Comparison of ENCODE assay signal across 10 cellular contexts in genomic region chr5:132413567-132413966, GRCh38. TPM values are rescaled to one million over a fixed set of nuclear protein-coding genes. Genes with fewer than 3 reads are reported as not detected.
DNase-seq lines count a peak whose midpoint lies in the region; ATAC-seq, FAIRE-seq and TF ChIP-seq lines count a peak whose summit lies in the region.
"Had no signal": no experiment of that assay in that cellular context is flagged by ENCODE, and none has a peak within 500 bp of the region (broad histone marks: within the 10 kb centered on the region; RNA-seq: fewer than 3 reads in every experiment).

No MANE protein-coding gene starts in this region.

- peak overlapping the region; percentile 72 for H3K27ac Mint-ChIP-seq in activated CD4-positive, alpha-beta T cell treated with anti-CD3 and anti-CD28 coated beads, Interleukin-2, amount 10 ng/mL, durations not matched to agents 24 days and 14 days
- peak overlapping the region; percentile 81 for H3K27ac Mint-ChIP-seq in stimulated activated naive B cell treated with anti-CD40 and anti-IgM and Interleukin-4, amounts not matched to agents 10 μg/mL and 1 μg/mL and 100 μg/mL, for 72 hours

- peaks cover 55% of the 10 kb centered on the region for H3K4me1 Mint-ChIP-seq in activated CD4-positive, alpha-beta T cell treated with anti-CD3 and anti-CD28 coated beads, Interleukin-2, amount 10 ng/mL, durations not matched to agents 24 days and 14 days
- H3K4me1 Mint-ChIP-seq in stimulated activated naive B cell treated with anti-CD40 and anti-IgM and Interleukin-4, amounts not matched to agents 10 μg/mL and 1 μg/mL and 100 μg/mL, for 72 hours = peaks cover 50 to 80% of the 10 kb centered on the region in 2 donors

- no peaks in the 10 kb centered on the region for H3K27me3 ChIP-seq in RWPE2 (ENCODE audit: insufficient read depth, poor library complexity, severe bottlenecking)
- H3K27me3 ChIP-seq in gastroesophageal sphincter = no peaks in the 10 kb centered on the region
- H3K27me3 ChIP-seq: ovary had no signal

- TF ChIP-seq POLR2A in gastroesophageal sphincter (IDR thresholded peaks at IDR 0.05) = no peak

- H3K36me3 Mint-ChIP-seq in activated CD4-positive, alpha-beta T cell treated with anti-CD3 and anti-CD28 coated beads, Interleukin-2, amount 10 ng/mL, durations not matched to agents 24 days and 14 days (ENCODE audit: low read depth) = peaks cover 32% of the 10 kb centered on the region
- peaks cover 7 to 16% of the 10 kb centered on the region in 2 donors for H3K36me3 Mint-ChIP-seq in stimulated activated naive B cell treated with anti-CD40 and anti-IgM and Interleukin-4, amounts not matched to agents 10 μg/mL and 1 μg/mL and 100 μg/mL, for 72 hours

- FAIRE-seq in kidney (lab: Jason Lieb, UNC) = no peak

- H3K27ac ChIP-seq in RWPE2 (ENCODE audit: poor library complexity, severe bottlenecking) (peak overlapping the region; percentile 80), gastroesophageal sphincter (peak overlapping the region; percentile 26 to 99 (median 98)), kidney (ENCODE audit: low read depth in 2 of 2, low read length in 2 of 2) (peak overlapping the region in 1 of 2 donors; percentile 16)

- DNase-seq in activated CD4-positive, alpha-beta T cell treated with anti-CD3 and anti-CD28 coated beads, Interleukin-2, amount 10 ng/mL, durations not matched to agents 24 days and 14 days = no peak
- no peak for DNase-seq in activated CD4-positive, alpha-beta T cell treated with anti-CD3 and anti-CD28 coated beads, Interleukin-2, amount 50 U/mL, for 1 hour
- DNase-seq in RWPE2 (ENCODE audit: low spot score) = no peak
- no peak for DNase-seq in stimulated activated naive B cell treated with anti-CD40 and anti-IgM and Interleukin-4, amounts not matched to agents 10 μg/mL and 1 μg/mL and 100 μg/mL, for 72 hours
- no peak for DNase-seq in HPDE6-E6E7 (ENCODE audit: extremely low spot score)
- no peak for DNase-seq in kidney
- DNase-seq: NCI-H187 had no signal

- intact Hi-C loops in activated CD4-positive, alpha-beta T cell treated with anti-CD3 and anti-CD28 coated beads, Interleukin-2, amount 10 ng/mL, durations not matched to agents 24 days and 14 days (cut with micrococcal nuclease) = loop anchor here (10.0 kb wide), 1 partner anchor 321 kb away; the partner anchor contains the start of gene KIF3A
- intact Hi-C loops in kidney (cut with DNase I) = no loop called here

- no peak for TF ChIP-seq EP300 in gastroesophageal sphincter (IDR thresholded peaks at IDR 0.05)

- H3K9me3 ChIP-seq in RWPE2 (ENCODE audit: severe bottlenecking) (no peaks in the 10 kb centered on the region), gastroesophageal sphincter (no peaks in the 10 kb centered on the region), kidney (ENCODE audit: control insufficient read depth in 1 of 2, low read length in 2 of 2) (no peaks in the 10 kb centered on the region)
- H3K9me3 ChIP-seq: ovary had no signal

- ATAC-seq in RWPE2 (ENCODE audit: low read depth) (no peak), gastroesophageal sphincter (no peak), GM19035 (IDR thresholded peaks at IDR 0.05; ENCODE audit: unreplicated experiment) (no peak)
- no peak for ATAC-seq in stimulated activated naive B cell treated with anti-CD40 and anti-IgM and Interleukin-4, amounts not matched to agents 10 μg/mL and 1 μg/mL and 100 μg/mL, for 72 hours (replicated peaks)

- no peaks in the 10 kb centered on the region for H3K27me3 Mint-ChIP-seq in activated CD4-positive, alpha-beta T cell treated with anti-CD3 and anti-CD28 coated beads, Interleukin-2, amount 10 ng/mL, durations not matched to agents 24 days and 14 days
- no peaks in the 10 kb centered on the region for H3K27me3 Mint-ChIP-seq in stimulated activated naive B cell treated with anti-CD40 and anti-IgM and Interleukin-4, amounts not matched to agents 10 μg/mL and 1 μg/mL and 100 μg/mL, for 72 hours

- H3K9me3 Mint-ChIP-seq in activated CD4-positive, alpha-beta T cell treated with anti-CD3 and anti-CD28 coated beads, Interleukin-2, amount 10 ng/mL, durations not matched to agents 24 days and 14 days = no peaks in the 10 kb centered on the region
- H3K9me3 Mint-ChIP-seq in stimulated activated naive B cell treated with anti-CD40 and anti-IgM and Interleukin-4, amounts not matched to agents 10 μg/mL and 1 μg/mL and 100 μg/mL, for 72 hours = peaks cover 0 to 1% of the 10 kb centered on the region in 2 donors

- H3K4me3 Mint-ChIP-seq in activated CD4-positive, alpha-beta T cell treated with anti-CD3 and anti-CD28 coated beads, Interleukin-2, amount 10 ng/mL, durations not matched to agents 24 days and 14 days = peak overlapping the region; percentile 100
- H3K4me3 Mint-ChIP-seq in stimulated activated naive B cell treated with anti-CD40 and anti-IgM and Interleukin-4, amounts not matched to agents 10 μg/mL and 1 μg/mL and 100 μg/mL, for 72 hours = peak overlapping the region; percentile 14 to 55

- peaks cover 51% of the 10 kb centered on the region for H3K4me1 ChIP-seq in RWPE2 (ENCODE audit: insufficient read depth, poor library complexity, severe bottlenecking)
- peaks cover 26 to 92% (median 42%) of the 10 kb centered on the region in 3 donors for H3K4me1 ChIP-seq in gastroesophageal sphincter
- H3K4me1 ChIP-seq in kidney (ENCODE audit: control insufficient read depth in 1 of 2, insufficient read depth in 1 of 2, low read depth in 1 of 2, low read length in 2 of 2) = peaks cover 31 to 36% of the 10 kb centered on the region in 2 donors

- peaks cover 10% of the 10 kb centered on the region for H3K36me3 ChIP-seq in RWPE2 (ENCODE audit: low read depth)
- H3K36me3 ChIP-seq in gastroesophageal sphincter = no peaks in the 10 kb centered on the region
- H3K36me3 ChIP-seq in kidney (ENCODE audit: control insufficient read depth in 1 of 2, insufficient read depth in 2 of 2, low read length in 2 of 2) = no peaks in the 10 kb centered on the region
- H3K36me3 ChIP-seq: ovary had no signal

- H3K4me3 ChIP-seq in RWPE2 (ENCODE audit: severe bottlenecking) = no peak overlapping the region
- H3K4me3 ChIP-seq in gastroesophageal sphincter = no peak overlapping the region
- H3K4me3 ChIP-seq in kidney (ENCODE audit: low read length in 2 of 2) = no peak overlapping the region
- H3K4me3 ChIP-seq: ovary had no signal

- no peak for TF ChIP-seq CTCF in RWPE2 (IDR thresholded peaks at IDR 0.05; ENCODE audit: poor library complexity, severe bottlenecking)
- no peak for TF ChIP-seq CTCF in gastroesophageal sphincter (IDR thresholded peaks at IDR 0.05)
- no peak for TF ChIP-seq CTCF in kidney (IDR thresholded peaks at IDR 0.05; ENCODE audit: borderline replicate concordance, extremely low read depth, insufficient read depth)

- no peak overlapping the region for H3K9ac ChIP-seq in kidney (ENCODE audit: low read length in 2 of 2)

RNA-seq across cellular contexts. Expression of gene SLC22A5, which starts 44.1 kb away (rescaled TPM):
- total RNA-seq in activated CD4-positive, alpha-beta T cell treated with anti-CD3 and anti-CD28 coated beads, Interleukin-2, amount 10 ng/mL, durations not matched to agents 24 days and 14 days = 4.9 and 5.5 TPM in 2 replicates
- total RNA-seq in gastroesophageal sphincter (1 to 10 TPM; 6.5 to 9.6 (median 7.5) TPM), kidney (28.3 TPM)
- 36.3 TPM for polyA plus RNA-seq in kidney (ENCODE audit: insufficient read depth, low read depth, low replicate concordance)
